12 cellular contexts compared by ENCODE assay signal in genomic region chr3:71047616-71048531, GRCh38.
DNase-seq lines count a peak whose midpoint lies in the region; ATAC-seq, FAIRE-seq and TF ChIP-seq lines count a peak whose summit lies in the region.
"Had no signal": no experiment of that assay in that cellular context is flagged by ENCODE, and none has a peak within 500 bp of the region (broad histone marks: within the 10 kb centered on the region; RNA-seq: fewer than 3 reads in every experiment).

No MANE protein-coding gene starts in this region.

- no peak for TF ChIP-seq CTCF in gastroesophageal sphincter (IDR thresholded peaks at IDR 0.05)

- H3K27me3 ChIP-seq in SJSA1 (replicated peaks): no peaks in the 10 kb centered on the region
- no peaks in the 10 kb centered on the region for H3K27me3 ChIP-seq in gastroesophageal sphincter
- no peaks in the 10 kb centered on the region for H3K27me3 ChIP-seq in rectal smooth muscle tissue (ENCODE audit: control insufficient read depth, insufficient read depth, low read length)

- 20 to 37% methylated on average over 8 of the region's 8 CpGs for WGBS in gastroesophageal sphincter (ENCODE audit: low coverage in 1 of 2), 2 donors

- FAIRE-seq in GM19239 (lab: Jason Lieb, UNC): peak; percentile 64
- FAIRE-seq: RCC 7860 had no signal

- H3K9me3 ChIP-seq in SJSA1 (replicated peaks) (no peaks in the 10 kb centered on the region), gastroesophageal sphincter (no peaks in the 10 kb centered on the region)

- H3K27ac ChIP-seq in SJSA1 (peak overlapping the region; percentile 80), gastroesophageal sphincter (peak overlapping the region; percentile 85 to 98 (median 97)), rectal smooth muscle tissue (ENCODE audit: low read depth, low read length) (peak overlapping the region; percentile 83)

- DNase-seq in GM19239 (ENCODE audit: insufficient read length, low spot score) (no peak), SJSA1 (ENCODE audit: low read depth in 1 of 2, low spot score in 2 of 2) (no peak), sciatic nerve (ENCODE audit: low spot score) (no peak), AG08395 (ENCODE audit: low spot score) (no peak), NCI-H128 (lab: John Stamatoyannopoulos, UW; ENCODE audit: unreplicated experiment) (no peak), DMS153 treated with DMSO at 0.1 percent for 48 hours (lab: John Stamatoyannopoulos, UW; ENCODE audit: unreplicated experiment) (no peak)
- DNase-seq: activated effector memory CD4-positive, alpha-beta T cell treated with anti-CD3 and anti-CD28 coated beads, Interleukin-2, amount 50 U/mL, for 16 hours; NCI-H2171 treated with DMSO at 0.1 percent for 48 hours had no signal

- no peak overlapping the region for H3K9ac ChIP-seq in rectal smooth muscle tissue (ENCODE audit: low read length)

- H3K4me3 ChIP-seq in SJSA1 (no peak overlapping the region), gastroesophageal sphincter (no peak overlapping the region), rectal smooth muscle tissue (ENCODE audit: low read length) (no peak overlapping the region)

- H3K4me1 ChIP-seq in SJSA1 (replicated peaks) (peaks cover 48% of the 10 kb centered on the region), gastroesophageal sphincter (peaks cover 54 to 100% (median 70%) of the 10 kb centered on the region in 3 donors), rectal smooth muscle tissue (ENCODE audit: control insufficient read depth, insufficient read depth, low read length) (peaks cover 69% of the 10 kb centered on the region)

- TF ChIP-seq POLR2A in gastroesophageal sphincter (IDR thresholded peaks at IDR 0.05): no peak

- ATAC-seq in gastroesophageal sphincter: no peak
- ATAC-seq in sciatic nerve: no peak
- ATAC-seq: HCT116 had no signal

- H3K36me3 ChIP-seq in SJSA1: peaks cover 42% of the 10 kb centered on the region
- peaks cover 4 to 61% of the 10 kb centered on the region in 2 donors for H3K36me3 ChIP-seq in gastroesophageal sphincter
- H3K36me3 ChIP-seq in rectal smooth muscle tissue (ENCODE audit: control insufficient read depth, insufficient read depth, low read length): peaks cover 15% of the 10 kb centered on the region

- TF ChIP-seq EP300 in gastroesophageal sphincter (IDR thresholded peaks at IDR 0.05): no peak

- intact Hi-C loops in sciatic nerve (cut with DNase I): no loop called here
